ENCODE assay signal across 15 cellular contexts in genomic region chr22:48919187-48919590, GRCh38.
DNase-seq lines count a peak whose midpoint lies in the region; ATAC-seq and TF ChIP-seq lines count a peak whose summit lies in the region.
"Had no signal": no experiment of that assay in that cellular context is flagged by ENCODE, and none has a peak within 500 bp of the region (broad histone marks: within the 10 kb centered on the region; RNA-seq: fewer than 3 reads in every experiment).

No MANE protein-coding gene starts in this region.

- no peaks in the 10 kb centered on the region for H3K36me3 ChIP-seq in sigmoid colon
- H3K36me3 ChIP-seq: prostate gland had no signal

- H3K27ac ChIP-seq in cingulate gyrus (ENCODE audit: low read depth, low read length) (peak overlapping the region; percentile 97), sigmoid colon (no peak overlapping the region)
- H3K27ac ChIP-seq: hepatocyte, prostate gland had no signal

- H3K27me3 ChIP-seq in sigmoid colon = peaks cover 0 to 45% (median 19%) of the 10 kb centered on the region in 3 donors
- H3K27me3 ChIP-seq: hepatocyte had no signal

- ATAC-seq in HG02678 (IDR thresholded peaks at IDR 0.05; ENCODE audit: unreplicated experiment) = no peak

- TF ChIP-seq POLR2A in sigmoid colon (IDR thresholded peaks at IDR 0.05) = no peak

- TF ChIP-seq EP300 in sigmoid colon (IDR thresholded peaks at IDR 0.05) = no peak

- DNase-seq in NCI-H1417 (lab: John Stamatoyannopoulos, UW) (peak in 2 of 3 experiments; percentile 3 to 26), NCI-H1417 treated with DMSO at 0.1 percent for 48 hours (lab: John Stamatoyannopoulos, UW) (no peak), NCI-H345 (lab: John Stamatoyannopoulos, UW) (peak; percentile 83), sigmoid colon (peak; percentile 27), NCI-H446 treated with DMSO at 0.1 percent for 48 hours (lab: John Stamatoyannopoulos, UW) (no peak), GM10266 (ENCODE audit: extremely low spot score) (no peak)
- DNase-seq: CD4-positive, CD25-positive, alpha-beta regulatory T cell; dermis blood vessel endothelial cell; NCI-H187 treated with DMSO at 0.1 percent for 48 hours; stimulated activated CD4-positive, alpha-beta T cell treated with anti-CD3 and anti-CD28 coated beads, Interleukin-2, amount 100 ng/mL, for 24 hours; trophoblast cell had no signal

- no peak overlapping the region for H3K4me3 ChIP-seq in sigmoid colon
- H3K4me3 ChIP-seq: hepatocyte, prostate gland had no signal

- WGBS in sigmoid colon, 2 donors = 79 to 81% methylated on average over 18 of the region's 18 CpGs

- H3K9me3 ChIP-seq in sigmoid colon = no peaks in the 10 kb centered on the region
- H3K9me3 ChIP-seq: prostate gland had no signal

- no peaks in the 10 kb centered on the region for H3K4me1 ChIP-seq in sigmoid colon
- H3K4me1 ChIP-seq: prostate gland had no signal

- TF ChIP-seq CTCF in sigmoid colon (IDR thresholded peaks at IDR 0.05) (no peak), GM10266 (IDR thresholded peaks at IDR 0.05; ENCODE audit: control insufficient read depth, insufficient read depth, low read depth, missing control alignments) (no peak)

- intact Hi-C loops in sigmoid colon (cut with DNase I) = no loop called here

Comparison
In these comparisons a context has a peak if more than half of its experiments do, and no peak if none do; other contexts are left out.
1. DNase-seq: peak in NCI-H1417 (2 of 3), NCI-H345 (single experiment) and sigmoid colon (single experiment); none in NCI-H1417 treated with DMSO at 0.1 percent for 48 hours (single experiment), NCI-H446 treated with DMSO at 0.1 percent for 48 hours (single experiment) and GM10266 (single experiment).